In the genomic region with DNA sequence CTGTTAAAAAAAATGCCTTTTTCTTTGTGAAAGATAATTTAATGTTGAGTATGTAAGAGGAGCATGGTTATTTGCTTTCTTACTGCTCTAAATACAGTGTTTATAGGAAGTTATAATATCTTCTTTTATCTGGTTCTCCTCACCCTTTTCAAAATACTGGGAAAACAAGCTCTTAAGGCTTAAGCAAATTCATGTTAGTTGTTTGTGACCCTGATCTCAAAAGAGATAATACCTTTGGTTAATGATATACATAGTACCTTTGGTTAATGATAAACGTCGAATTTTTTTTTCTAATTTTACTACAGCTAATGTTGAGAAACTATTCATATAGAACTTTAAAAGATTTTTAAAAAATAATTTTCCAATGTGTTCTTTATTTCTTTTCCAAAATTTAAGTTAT, we compare ENCODE assay signal across 1 cellular context.
TF ChIP-seq lines count a peak whose summit lies in the region.

No MANE protein-coding gene starts in this region.

TF ChIP-seq in HepG2, 621 proteins besides CTCF, POLR2A, EP300 and RAD21 (continued from another document and continues in another):
- TF ChIP-seq, protein P1, sequence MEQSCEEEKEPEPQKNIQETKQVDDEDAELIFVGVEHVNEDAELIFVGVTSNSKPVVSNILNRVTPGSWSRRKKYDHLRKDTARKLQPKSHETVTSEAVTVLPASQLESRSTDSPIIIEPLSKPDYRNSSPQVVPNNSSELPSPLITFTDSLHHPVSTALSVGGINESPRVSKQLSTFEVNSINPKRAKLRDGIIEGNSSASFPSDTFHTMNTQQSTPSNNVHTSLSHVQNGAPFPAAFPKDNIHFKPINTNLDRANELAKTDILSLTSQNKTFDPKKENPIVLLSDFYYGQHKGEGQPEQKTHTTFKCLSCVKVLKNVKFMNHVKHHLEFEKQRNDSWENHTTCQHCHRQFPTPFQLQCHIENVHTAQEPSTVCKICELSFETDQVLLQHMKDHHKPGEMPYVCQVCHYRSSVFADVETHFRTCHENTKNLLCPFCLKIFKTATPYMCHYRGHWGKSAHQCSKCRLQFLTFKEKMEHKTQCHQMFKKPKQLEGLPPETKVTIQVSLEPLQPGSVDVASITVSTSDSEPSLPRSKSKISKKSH (CRISPR knock-in tag; IDR thresholded peaks at IDR 0.05; ENCODE audit: borderline replicate concordance): no peak
- no peak for TF ChIP-seq TCF7L2 (IDR thresholded peaks at IDR 0.05; ENCODE audit: low read depth, low read length)
- no peak for TF ChIP-seq GLMP (CRISPR knock-in tag; IDR thresholded peaks at IDR 0.05; ENCODE audit: borderline replicate concordance)
- TF ChIP-seq GTF3A (CRISPR knock-in tag; conservative IDR thresholded peaks at IDR 0.05): no peak
- TF ChIP-seq SMAD1 (CRISPR knock-in tag; IDR thresholded peaks at IDR 0.05; ENCODE audit: borderline replicate concordance, low read depth): no peak
- no peak for TF ChIP-seq ZNF816 (CRISPR knock-in tag; IDR thresholded peaks at IDR 0.05; ENCODE audit: borderline replicate concordance)
- TF ChIP-seq, protein P2, sequence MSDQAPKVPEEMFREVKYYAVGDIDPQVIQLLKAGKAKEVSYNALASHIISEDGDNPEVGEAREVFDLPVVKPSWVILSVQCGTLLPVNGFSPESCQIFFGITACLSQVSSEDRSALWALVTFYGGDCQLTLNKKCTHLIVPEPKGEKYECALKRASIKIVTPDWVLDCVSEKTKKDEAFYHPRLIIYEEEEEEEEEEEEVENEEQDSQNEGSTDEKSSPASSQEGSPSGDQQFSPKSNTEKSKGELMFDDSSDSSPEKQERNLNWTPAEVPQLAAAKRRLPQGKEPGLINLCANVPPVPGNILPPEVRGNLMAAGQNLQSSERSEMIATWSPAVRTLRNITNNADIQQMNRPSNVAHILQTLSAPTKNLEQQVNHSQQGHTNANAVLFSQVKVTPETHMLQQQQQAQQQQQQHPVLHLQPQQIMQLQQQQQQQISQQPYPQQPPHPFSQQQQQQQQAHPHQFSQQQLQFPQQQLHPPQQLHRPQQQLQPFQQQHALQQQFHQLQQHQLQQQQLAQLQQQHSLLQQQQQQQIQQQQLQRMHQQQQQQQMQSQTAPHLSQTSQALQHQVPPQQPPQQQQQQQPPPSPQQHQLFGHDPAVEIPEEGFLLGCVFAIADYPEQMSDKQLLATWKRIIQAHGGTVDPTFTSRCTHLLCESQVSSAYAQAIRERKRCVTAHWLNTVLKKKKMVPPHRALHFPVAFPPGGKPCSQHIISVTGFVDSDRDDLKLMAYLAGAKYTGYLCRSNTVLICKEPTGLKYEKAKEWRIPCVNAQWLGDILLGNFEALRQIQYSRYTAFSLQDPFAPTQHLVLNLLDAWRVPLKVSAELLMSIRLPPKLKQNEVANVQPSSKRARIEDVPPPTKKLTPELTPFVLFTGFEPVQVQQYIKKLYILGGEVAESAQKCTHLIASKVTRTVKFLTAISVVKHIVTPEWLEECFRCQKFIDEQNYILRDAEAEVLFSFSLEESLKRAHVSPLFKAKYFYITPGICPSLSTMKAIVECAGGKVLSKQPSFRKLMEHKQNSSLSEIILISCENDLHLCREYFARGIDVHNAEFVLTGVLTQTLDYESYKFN (CRISPR knock-in tag; conservative IDR thresholded peaks at IDR 0.05): peak; percentile 82
- no peak for TF ChIP-seq ZNF432 (CRISPR knock-in tag; IDR thresholded peaks at IDR 0.05; ENCODE audit: borderline replicate concordance)
- no peak for TF ChIP-seq BORCS8-MEF2B (CRISPR knock-in tag; IDR thresholded peaks at IDR 0.05)
- TF ChIP-seq TRIM24 (CRISPR knock-in tag; IDR thresholded peaks at IDR 0.05): no peak
- 0 out of 2 replicates have a peak, but pooled peaks have one; percentile 11 for TF ChIP-seq RXRB (CRISPR knock-in tag; IDR thresholded peaks at IDR 0.05; ENCODE audit: borderline replicate concordance)
- TF ChIP-seq, protein P3, sequence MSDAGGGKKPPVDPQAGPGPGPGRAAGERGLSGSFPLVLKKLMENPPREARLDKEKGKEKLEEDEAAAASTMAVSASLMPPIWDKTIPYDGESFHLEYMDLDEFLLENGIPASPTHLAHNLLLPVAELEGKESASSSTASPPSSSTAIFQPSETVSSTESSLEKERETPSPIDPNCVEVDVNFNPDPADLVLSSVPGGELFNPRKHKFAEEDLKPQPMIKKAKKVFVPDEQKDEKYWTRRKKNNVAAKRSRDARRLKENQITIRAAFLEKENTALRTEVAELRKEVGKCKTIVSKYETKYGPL (CRISPR knock-in tag; IDR thresholded peaks at IDR 0.05): no peak
- 0 out of 2 replicates have a peak, but pooled peaks have one; percentile 16 for TF ChIP-seq MED1 (CRISPR knock-in tag; IDR thresholded peaks at IDR 0.05)
- 0 out of 2 replicates have a peak, but pooled peaks have one; percentile 10 for TF ChIP-seq RARA (CRISPR knock-in tag; IDR thresholded peaks at IDR 0.05)
- no peak for TF ChIP-seq FOXP1 (IDR thresholded peaks at IDR 0.05)
- peak; percentile 45; the same call in 1 of the 2 replicates for TF ChIP-seq FOXP1 (CRISPR knock-in tag; IDR thresholded peaks at IDR 0.05)
- TF ChIP-seq HCFC1 (IDR thresholded peaks at IDR 0.05; ENCODE audit: low read depth, low read length): no peak
- no peak for TF ChIP-seq XRCC5 (optimal IDR thresholded peaks at IDR 0.05; ENCODE audit: low read length)
- TF ChIP-seq SOX13 (IDR thresholded peaks at IDR 0.05): no peak
- TF ChIP-seq SOX13 (CRISPR knock-in tag; conservative IDR thresholded peaks at IDR 0.05 in 1 of 2, IDR thresholded peaks at IDR 0.05 in 1 of 2): peak in 1 of 2 experiments; percentile 67; a peak in 1 of 4 replicates
- no peak for TF ChIP-seq NCOA2 (CRISPR knock-in tag; IDR thresholded peaks at IDR 0.05)
- no peak for TF ChIP-seq KLF12 (CRISPR knock-in tag; IDR thresholded peaks at IDR 0.05; ENCODE audit: borderline replicate concordance)
- no peak for TF ChIP-seq AGO2 (optimal IDR thresholded peaks at IDR 0.05; ENCODE audit: low read depth, low read length)
- peak; percentile 87 for TF ChIP-seq HNF1A (IDR thresholded peaks at IDR 0.05; ENCODE audit: low read depth)
- peak; percentile 38; the same call in 1 of the 2 replicates for TF ChIP-seq HNF1A (CRISPR knock-in tag; IDR thresholded peaks at IDR 0.05; ENCODE audit: borderline replicate concordance)
- peak; percentile 64 for TF ChIP-seq FOXA3 (CRISPR knock-in tag; IDR thresholded peaks at IDR 0.05)
- no peak for TF ChIP-seq NFE2L1 (CRISPR knock-in tag; IDR thresholded peaks at IDR 0.05; ENCODE audit: borderline replicate concordance)
- 0 out of 2 replicates have a peak, but pooled peaks have one; percentile 28 for TF ChIP-seq CHD4 (IDR thresholded peaks at IDR 0.05; ENCODE audit: borderline replicate concordance, low read length)
- TF ChIP-seq ETS1 (CRISPR knock-in tag; IDR thresholded peaks at IDR 0.05): no peak
- TF ChIP-seq, protein P4, sequence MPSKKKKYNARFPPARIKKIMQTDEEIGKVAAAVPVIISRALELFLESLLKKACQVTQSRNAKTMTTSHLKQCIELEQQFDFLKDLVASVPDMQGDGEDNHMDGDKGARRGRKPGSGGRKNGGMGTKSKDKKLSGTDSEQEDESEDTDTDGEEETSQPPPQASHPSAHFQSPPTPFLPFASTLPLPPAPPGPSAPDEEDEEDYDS (CRISPR knock-in tag; IDR thresholded peaks at IDR 0.05): peak; percentile 19; the same call in 1 of the 2 replicates
- TF ChIP-seq HOXA5 (CRISPR knock-in tag; IDR thresholded peaks at IDR 0.05): no peak
- peak; percentile 51 for TF ChIP-seq SAP130 (CRISPR knock-in tag; IDR thresholded peaks at IDR 0.05; ENCODE audit: low read depth)
- no peak for TF ChIP-seq ZNF605 (CRISPR knock-in tag; IDR thresholded peaks at IDR 0.05)
- TF ChIP-seq ONECUT2 (CRISPR knock-in tag; IDR thresholded peaks at IDR 0.05): no peak
- TF ChIP-seq IRF2 (CRISPR knock-in tag; IDR thresholded peaks at IDR 0.05): no peak
- no peak for TF ChIP-seq CCAR2 (optimal IDR thresholded peaks at IDR 0.05; ENCODE audit: low read depth, low read length)
- TF ChIP-seq HMGA1 (CRISPR knock-in tag; conservative IDR thresholded peaks at IDR 0.05): no peak
- TF ChIP-seq NR3C1 (CRISPR knock-in tag; IDR thresholded peaks at IDR 0.05): no peak
- TF ChIP-seq, protein P5, sequence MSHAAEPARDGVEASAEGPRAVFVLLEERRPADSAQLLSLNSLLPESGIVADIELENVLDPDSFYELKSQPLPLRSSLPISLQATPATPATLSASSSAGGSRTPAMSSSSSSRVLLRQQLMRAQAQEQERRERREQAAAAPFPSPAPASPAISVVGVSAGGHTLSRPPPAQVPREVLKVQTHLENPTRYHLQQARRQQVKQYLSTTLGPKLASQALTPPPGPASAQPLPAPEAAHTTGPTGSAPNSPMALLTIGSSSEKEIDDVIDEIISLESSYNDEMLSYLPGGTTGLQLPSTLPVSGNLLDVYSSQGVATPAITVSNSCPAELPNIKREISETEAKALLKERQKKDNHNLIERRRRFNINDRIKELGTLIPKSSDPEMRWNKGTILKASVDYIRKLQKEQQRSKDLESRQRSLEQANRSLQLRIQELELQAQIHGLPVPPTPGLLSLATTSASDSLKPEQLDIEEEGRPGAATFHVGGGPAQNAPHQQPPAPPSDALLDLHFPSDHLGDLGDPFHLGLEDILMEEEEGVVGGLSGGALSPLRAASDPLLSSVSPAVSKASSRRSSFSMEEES (CRISPR knock-in tag; IDR thresholded peaks at IDR 0.05): 0 out of 2 replicates have a peak, but pooled peaks have one; percentile 14
- TF ChIP-seq SETDB1 (CRISPR knock-in tag; IDR thresholded peaks at IDR 0.05; ENCODE audit: borderline replicate concordance): no peak
- no peak for TF ChIP-seq ISX (CRISPR knock-in tag; conservative IDR thresholded peaks at IDR 0.05)
- TF ChIP-seq ZNF512B (CRISPR knock-in tag; IDR thresholded peaks at IDR 0.05; ENCODE audit: borderline replicate concordance): no peak
- no peak for TF ChIP-seq SOX6 (IDR thresholded peaks at IDR 0.05)
- TF ChIP-seq SOX6 (CRISPR knock-in tag; IDR thresholded peaks at IDR 0.05): peak; percentile 16; the same call in 1 of the 2 replicates
- TF ChIP-seq FOSL1 (CRISPR knock-in tag; IDR thresholded peaks at IDR 0.05; ENCODE audit: borderline replicate concordance): no peak
- TF ChIP-seq SCMH1 (CRISPR knock-in tag; IDR thresholded peaks at IDR 0.05; ENCODE audit: borderline replicate concordance): no peak
- TF ChIP-seq RNF2 (conservative IDR thresholded peaks at IDR 0.05; ENCODE audit: low read depth): no peak
- no peak for TF ChIP-seq RARG (CRISPR knock-in tag; IDR thresholded peaks at IDR 0.05; ENCODE audit: low read depth)
- no peak for TF ChIP-seq ZNF121 (CRISPR knock-in tag; IDR thresholded peaks at IDR 0.05)
- TF ChIP-seq ZBTB7B (CRISPR knock-in tag; IDR thresholded peaks at IDR 0.05): no peak
- TF ChIP-seq ZNF44 (CRISPR knock-in tag; IDR thresholded peaks at IDR 0.05): no peak
